In genomic region chr11:74141274-74141695, GRCh38 we compare ENCODE assay signal across 14 cellular contexts. TPM values are rescaled to one million over a fixed set of nuclear protein-coding genes. Genes with fewer than 3 reads are reported as not detected.
DNase-seq lines count a peak whose midpoint lies in the region; ATAC-seq and TF ChIP-seq lines count a peak whose summit lies in the region.
"Had no signal": no experiment of that assay in that cellular context is flagged by ENCODE, and none has a peak within 500 bp of the region (broad histone marks: within the 10 kb centered on the region; RNA-seq: fewer than 3 reads in every experiment).

No MANE protein-coding gene starts in this region.

- H3K4me1 Mint-ChIP-seq in neural progenitor cell: peaks cover 5% of the 10 kb centered on the region
- peaks cover 5% of the 10 kb centered on the region for H3K4me1 Mint-ChIP-seq in activated CD4-positive, alpha-beta T cell treated with anti-CD3 and anti-CD28 coated beads for 36 hours

- CTCF ChIA-PET in activated CD4-positive, alpha-beta T cell treated with anti-CD3 and anti-CD28 coated beads for 36 hours (lab: Charles Lee): no interaction called here

- DNase-seq in EH (ENCODE audit: low read depth): peak; percentile 65
- DNase-seq in LoVo (ENCODE audit: low spot score): peak; percentile 59
- DNase-seq in colonic mucosa: peak; percentile 26
- DNase-seq in neural progenitor cell (ENCODE audit: low spot score): peak; percentile 11
- DNase-seq in activated CD4-positive, alpha-beta T cell treated with anti-CD3 and anti-CD28 coated beads for 36 hours: no peak
- no peak for DNase-seq in NCI-H187 treated with DMSO at 0.1 percent for 48 hours (lab: John Stamatoyannopoulos, UW)
- DNase-seq: COR-L47, lower lobe of right lung, MM.1S, OCI-M1 had no signal

- H3K9me3 ChIP-seq in colonic mucosa: no peaks in the 10 kb centered on the region
- H3K9me3 ChIP-seq in neural progenitor cell (ENCODE audit: low read depth): no peaks in the 10 kb centered on the region
- H3K9me3 ChIP-seq: lower lobe of right lung, right atrium auricular region had no signal

- no peak for ATAC-seq in GM18858 (IDR thresholded peaks at IDR 0.05; ENCODE audit: unreplicated experiment)
- no peak for ATAC-seq in activated CD4-positive, alpha-beta T cell treated with anti-CD3 and anti-CD28 coated beads for 36 hours
- ATAC-seq in GM21381 (IDR thresholded peaks at IDR 0.05; ENCODE audit: unreplicated experiment): no peak

- no peaks in the 10 kb centered on the region for H3K9me3 Mint-ChIP-seq in neural progenitor cell
- no peaks in the 10 kb centered on the region for H3K9me3 Mint-ChIP-seq in activated CD4-positive, alpha-beta T cell treated with anti-CD3 and anti-CD28 coated beads for 36 hours (ENCODE audit: low read depth)

- TF ChIP-seq CTCF in colonic mucosa (IDR thresholded peaks at IDR 0.05) (no peak), neural progenitor cell (IDR thresholded peaks at IDR 0.05) (no peak)

- POLR2A ChIA-PET in activated CD4-positive, alpha-beta T cell treated with anti-CD3 and anti-CD28 coated beads for 36 hours (lab: Charles Lee): no interaction called here

- H3K27me3 ChIP-seq in colonic mucosa: no peaks in the 10 kb centered on the region
- no peaks in the 10 kb centered on the region for H3K27me3 ChIP-seq in neural progenitor cell
- H3K27me3 ChIP-seq: right atrium auricular region had no signal

- H3K9ac ChIP-seq in colonic mucosa (ENCODE audit: low read depth in 2 of 2, low read length in 2 of 2) (no peak overlapping the region), neural progenitor cell (no peak overlapping the region)

- no peaks in the 10 kb centered on the region for H4K20me1 ChIP-seq in neural progenitor cell (ENCODE audit: low read depth)

- H3K27ac ChIP-seq in colonic mucosa (no peak overlapping the region), neural progenitor cell (no peak overlapping the region)
- H3K27ac ChIP-seq: lower lobe of right lung, right atrium auricular region had no signal

- intact Hi-C loops in colonic mucosa (cut with DNase I): no loop called here
- intact Hi-C loops in activated CD4-positive, alpha-beta T cell treated with anti-CD3 and anti-CD28 coated beads for 36 hours (cut with DNase I, micrococcal nuclease): no loop called here

- H2AFZ ChIP-seq in neural progenitor cell (replicated peaks): no peak overlapping the region

- H3K4me3 ChIP-seq in colonic mucosa (no peak overlapping the region), neural progenitor cell (no peak overlapping the region)
- H3K4me3 ChIP-seq: lower lobe of right lung, right atrium auricular region had no signal

- H3K4me1 ChIP-seq in colonic mucosa: peaks cover 4% of the 10 kb centered on the region
- H3K4me1 ChIP-seq in neural progenitor cell: no peaks in the 10 kb centered on the region

- no peak overlapping the region for H3K4me2 ChIP-seq in neural progenitor cell

- no peaks in the 10 kb centered on the region for H3F3A ChIP-seq in neural progenitor cell (ENCODE audit: low read depth)

- H3K79me2 ChIP-seq in neural progenitor cell (ENCODE audit: low read depth): no peaks in the 10 kb centered on the region

- no peak overlapping the region for H3K4me3 Mint-ChIP-seq in neural progenitor cell
- no peak overlapping the region for H3K4me3 Mint-ChIP-seq in activated CD4-positive, alpha-beta T cell treated with anti-CD3 and anti-CD28 coated beads for 36 hours
- H3K4me3 Mint-ChIP-seq: brain had no signal

- no peak overlapping the region for H3K27ac Mint-ChIP-seq in neural progenitor cell
- H3K27ac Mint-ChIP-seq in activated CD4-positive, alpha-beta T cell treated with anti-CD3 and anti-CD28 coated beads for 36 hours: no peak overlapping the region

- H3K36me3 Mint-ChIP-seq in neural progenitor cell: peaks cover 14% of the 10 kb centered on the region
- H3K36me3 Mint-ChIP-seq in activated CD4-positive, alpha-beta T cell treated with anti-CD3 and anti-CD28 coated beads for 36 hours (ENCODE audit: low read depth): peaks cover 19% of the 10 kb centered on the region

- H3K36me3 ChIP-seq in colonic mucosa (no peaks in the 10 kb centered on the region), neural progenitor cell (no peaks in the 10 kb centered on the region)

- H3K27me3 Mint-ChIP-seq in neural progenitor cell (ENCODE audit: insufficient read depth, low read depth): no peaks in the 10 kb centered on the region
- no peaks in the 10 kb centered on the region for H3K27me3 Mint-ChIP-seq in activated CD4-positive, alpha-beta T cell treated with anti-CD3 and anti-CD28 coated beads for 36 hours
- H3K27me3 Mint-ChIP-seq: brain had no signal

RNA-seq across cellular contexts. Expression of gene C2CD3, which starts 29.5 kb away (rescaled TPM):
- 10 to 100 TPM; 19.9 to 25.7 TPM for total RNA-seq in colonic mucosa
- total RNA-seq in neural progenitor cell (ENCODE audit: low replicate concordance): 19.6 and 25.2 TPM in 2 replicates
- 10 to 100 TPM; 23.9 to 28.0 TPM for total RNA-seq in activated CD4-positive, alpha-beta T cell treated with anti-CD3 and anti-CD28 coated beads for 36 hours

RNA-seq across cellular contexts. Expression of gene PPME1, which starts 29.8 kb away (rescaled TPM):
- total RNA-seq in colonic mucosa (10 to 100 TPM; 44.1 to 61.5 TPM), neural progenitor cell (ENCODE audit: low replicate concordance) (55.7 and 55.8 TPM in 2 replicates)
- 10 to 100 TPM; 54.2 to 61.5 TPM for total RNA-seq in activated CD4-positive, alpha-beta T cell treated with anti-CD3 and anti-CD28 coated beads for 36 hours

Comparison
In these comparisons a context has a peak if more than half of its experiments do, and no peak if none do; other contexts are left out.
1. DNase-seq: peak in EH (single experiment), LoVo (single experiment), colonic mucosa (single experiment) and neural progenitor cell (single experiment); none in activated CD4-positive, alpha-beta T cell treated with anti-CD3 and anti-CD28 coated beads for 36 hours (single experiment) and NCI-H187 treated with DMSO at 0.1 percent for 48 hours (single experiment).